Comparison of ENCODE assay signal across 18 cellular contexts in the genomic region with DNA sequence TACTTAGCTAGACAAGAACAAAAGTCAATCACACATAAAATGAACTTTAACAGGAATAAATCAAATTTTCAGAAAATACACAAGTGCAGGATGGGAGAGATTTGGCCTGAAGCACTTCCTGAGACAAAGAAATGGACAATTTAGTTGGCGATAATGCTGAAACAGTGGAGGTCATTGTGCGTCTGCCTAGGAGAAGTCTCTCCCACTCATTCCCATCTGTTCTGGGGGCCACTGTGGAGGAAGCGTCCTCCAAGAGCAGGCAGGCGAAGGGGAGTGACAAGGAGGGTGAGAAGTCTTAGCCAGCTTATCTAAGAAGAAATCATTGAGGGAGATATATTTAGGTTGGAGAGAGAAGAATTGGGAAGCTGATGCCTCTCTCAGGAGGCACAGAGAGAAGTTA. TPM values are rescaled to one million over a fixed set of nuclear protein-coding genes. Genes with fewer than 3 reads are reported as not detected.
DNase-seq lines count a peak whose midpoint lies in the region; ATAC-seq and TF ChIP-seq lines count a peak whose summit lies in the region.
"Had no signal": no experiment of that assay in that cellular context is flagged by ENCODE, and none has a peak within 500 bp of the region (broad histone marks: within the 10 kb centered on the region; RNA-seq: fewer than 3 reads in every experiment).

No MANE protein-coding gene starts in this region.

- no peak overlapping the region for H3K27ac ChIP-seq in esophagus muscularis mucosa (replicated peaks in 1 of 4)

- no peak for ATAC-seq in HG03354 (IDR thresholded peaks at IDR 0.05; ENCODE audit: poor library complexity, severe bottlenecking, unreplicated experiment)
- ATAC-seq in GM19467 (IDR thresholded peaks at IDR 0.05; ENCODE audit: unreplicated experiment): no peak
- ATAC-seq in HG03280 (IDR thresholded peaks at IDR 0.05; ENCODE audit: unreplicated experiment): no peak
- ATAC-seq: GM23338, HCT116, HepG2 had no signal

- H3K4me1 Mint-ChIP-seq in neural crest cell: peaks cover 11% of the 10 kb centered on the region
- H3K4me1 Mint-ChIP-seq: CD4-positive, CD25-positive, alpha-beta regulatory T cell; GM23338 had no signal

- TF ChIP-seq POLR2A in esophagus muscularis mucosa (IDR thresholded peaks at IDR 0.05; ENCODE audit: low read depth): no peak

- intact Hi-C loops in esophagus muscularis mucosa (cut with DNase I): no loop called here

- H3K9me3 ChIP-seq in esophagus muscularis mucosa: no peaks in the 10 kb centered on the region
- H3K9me3 ChIP-seq: BE2C, Caco-2 had no signal

- H3K4me3 Mint-ChIP-seq in neural crest cell: peak overlapping the region; percentile 35
- H3K4me3 Mint-ChIP-seq: CD8-positive, alpha-beta memory T cell; GM23338; HFFc6; IgD-negative memory B cell had no signal

- WGBS in esophagus muscularis mucosa: 82% methylated on average over 4 of the region's 4 CpGs

- no peaks in the 10 kb centered on the region for H3K4me1 ChIP-seq in esophagus muscularis mucosa
- H3K4me1 ChIP-seq: BE2C had no signal

- no peak overlapping the region for H3K4me3 ChIP-seq in esophagus muscularis mucosa
- H3K4me3 ChIP-seq: GM23338 had no signal

- no peaks in the 10 kb centered on the region for H3K9me3 Mint-ChIP-seq in neural crest cell
- H3K9me3 Mint-ChIP-seq: CD8-positive, alpha-beta memory T cell; GM23338; HFFc6; IgD-negative memory B cell had no signal

- no peaks in the 10 kb centered on the region for H3K36me3 ChIP-seq in esophagus muscularis mucosa
- H3K36me3 ChIP-seq: BE2C had no signal

- no peak for TF ChIP-seq EP300 in esophagus muscularis mucosa (IDR thresholded peaks at IDR 0.05)

- peak; percentile 31 for DNase-seq in RPMI7951 (ENCODE audit: low read depth)
- DNase-seq in esophagus muscularis mucosa (ENCODE audit: extremely low spot score): peak; percentile 10
- no peak for DNase-seq in neural crest cell (ENCODE audit: low read depth, low spot score)
- DNase-seq: ACHN; BE2C; C1 segment of cervical spinal cord; Caco-2; CD4-positive, CD25-positive, alpha-beta regulatory T cell; CD8-positive, alpha-beta memory T cell; H7; HFFc6 had no signal

- TF ChIP-seq CTCF in esophagus muscularis mucosa (IDR thresholded peaks at IDR 0.05) (no peak), neural crest cell (conservative IDR thresholded peaks at IDR 0.05) (no peak)

- H3K27ac Mint-ChIP-seq in neural crest cell (ENCODE audit: unreplicated experiment): peak overlapping the region; percentile 84
- H3K27ac Mint-ChIP-seq: CD4-positive, CD25-positive, alpha-beta regulatory T cell; CD8-positive, alpha-beta memory T cell; GM23338; HFFc6; IgD-negative memory B cell had no signal

- peaks cover 3% of the 10 kb centered on the region for H3K27me3 Mint-ChIP-seq in neural crest cell (ENCODE audit: low read depth)

- peaks cover 0 to 11% (median 0%) of the 10 kb centered on the region in 4 donors for H3K27me3 ChIP-seq in esophagus muscularis mucosa
- H3K27me3 ChIP-seq: BE2C had no signal

- no peaks in the 10 kb centered on the region for H3K36me3 Mint-ChIP-seq in neural crest cell (ENCODE audit: low read depth)
- H3K36me3 Mint-ChIP-seq: CD4-positive, CD25-positive, alpha-beta regulatory T cell; CD8-positive, alpha-beta memory T cell had no signal

RNA-seq across cellular contexts. Expression of gene TMEM242, which starts 10.2 kb away (rescaled TPM):
- 8.2 and 9.3 TPM in 2 replicates for total RNA-seq in RPMI7951 (2014; rRNA removed; shearing (Covaris generic))
- total RNA-seq in esophagus muscularis mucosa (10 to 100 TPM in 1 of 4 donors, 1 to 10 TPM in 3; 6.1 to 10.1 (median 8.0) TPM), neural crest cell (10.4 and 11.3 TPM in 2 replicates)

RNA-seq across cellular contexts. Expression of gene ZDHHC14, which starts 47.5 kb away (rescaled TPM):
- total RNA-seq in RPMI7951 (2014; rRNA removed; shearing (Covaris generic)): 1.6 and 1.8 TPM in 2 replicates
- total RNA-seq in esophagus muscularis mucosa (10 to 100 TPM in 2 of 4 donors, 1 to 10 TPM in 2; 7.1 to 11.4 (median 9.8) TPM), neural crest cell (5.0 and 5.3 TPM in 2 replicates)
